In genomic region chr3:111227216-111227615, GRCh38 we compare ENCODE assay signal across 23 cellular contexts.
DNase-seq lines count a peak whose midpoint lies in the region; ATAC-seq and TF ChIP-seq lines count a peak whose summit lies in the region.
"Had no signal": no experiment of that assay in that cellular context is flagged by ENCODE, and none has a peak within 500 bp of the region (broad histone marks: within the 10 kb centered on the region; RNA-seq: fewer than 3 reads in every experiment).

No MANE protein-coding gene starts in this region.

- no peaks in the 10 kb centered on the region for H3K79me1 ChIP-seq in mesenchymal stem cell (replicated peaks; ENCODE audit: low read length, poor library complexity, severe bottlenecking)

- no peak overlapping the region for H3K4me3 Mint-ChIP-seq in Caco-2 (ENCODE audit: unreplicated experiment)
- H3K4me3 Mint-ChIP-seq: activated CD4-positive, alpha-beta T cell treated with anti-CD3 and anti-CD28 coated beads for 36 hours; GM23338; immature natural killer cell; neural progenitor cell had no signal

- no TSS peak for BruUV-seq in Caco-2 (replicated peaks; lab: Mats Ljungman, UMichigan)
- no TSS peak for BruUV-seq in OCI-LY7 (replicated peaks; lab: Mats Ljungman, UMichigan)

- H3K27ac ChIP-seq in mesenchymal stem cell (ENCODE audit: low read length, poor library complexity, severe bottlenecking) (no peak overlapping the region), OCI-LY7 (ENCODE audit: low read depth, low read length, poor library complexity, severe bottlenecking) (no peak overlapping the region)
- H3K27ac ChIP-seq: BLaER1, cardiac muscle cell, gastroesophageal sphincter, neural progenitor cell, right atrium auricular region, testis had no signal

- no peak overlapping the region for H4K91ac ChIP-seq in mesenchymal stem cell (ENCODE audit: low read length)

- H4K20me1 ChIP-seq in OCI-LY7 (ENCODE audit: insufficient read depth, low read length), result no peaks in the 10 kb centered on the region
- H4K20me1 ChIP-seq: BLaER1 had no signal

- no peaks in the 10 kb centered on the region for H3K36me3 Mint-ChIP-seq in Caco-2 (ENCODE audit: insufficient read depth, unreplicated experiment)
- H3K36me3 Mint-ChIP-seq: immature natural killer cell, neural progenitor cell had no signal

- no peak overlapping the region for H2BK120ac ChIP-seq in mesenchymal stem cell (ENCODE audit: low read depth, low read length)

- TF ChIP-seq CTCF in epithelial cell of esophagus (IDR thresholded peaks at IDR 0.05; ENCODE audit: insufficient read depth, low read depth, low read length, missing control alignments) (no peak), Caco-2 (IDR thresholded peaks at IDR 0.05; ENCODE audit: insufficient read depth in 1 of 2, low read depth in 1 of 2, low read length in 1 of 2, severe bottlenecking in 1 of 2, unreplicated experiment in 1 of 2) (no peak), OCI-LY7 (conservative IDR thresholded peaks at IDR 0.05; ENCODE audit: low read length) (no peak)

- POLR2A ChIA-PET in Caco-2 (lab: Charles Lee) (no interaction called here), OCI-LY7 (lab: Charles Lee) (no interaction called here)

- no peaks in the 10 kb centered on the region for H3K27me3 ChIP-seq in NT2/D1 (ENCODE audit: insufficient read depth, insufficient read length)
- no peaks in the 10 kb centered on the region for H3K27me3 ChIP-seq in mesenchymal stem cell (ENCODE audit: control insufficient read depth in 1 of 2, insufficient read depth in 1 of 2, low read length in 2 of 2)
- no peaks in the 10 kb centered on the region for H3K27me3 ChIP-seq in Caco-2 (replicated peaks; ENCODE audit: control insufficient read depth, insufficient read depth, low read length)
- H3K27me3 ChIP-seq: BLaER1, cardiac muscle cell, gastroesophageal sphincter, neural progenitor cell, right atrium auricular region, testis had no signal

- H3K27me3 Mint-ChIP-seq in Caco-2 (ENCODE audit: insufficient read depth, unreplicated experiment), result no peaks in the 10 kb centered on the region
- H3K27me3 Mint-ChIP-seq: activated CD4-positive, alpha-beta T cell treated with anti-CD3 and anti-CD28 coated beads for 36 hours had no signal

- H3K4ac ChIP-seq in mesenchymal stem cell (ENCODE audit: low read depth in 1 of 2, low read length in 2 of 2), result no peak overlapping the region

- H3K18ac ChIP-seq in mesenchymal stem cell (ENCODE audit: low read depth in 1 of 2, low read length in 2 of 2), result no peak overlapping the region

- no peak overlapping the region for H2BK15ac ChIP-seq in mesenchymal stem cell (ENCODE audit: low read depth, poor library complexity, severe bottlenecking)

- H3K4me3 ChIP-seq in NT2/D1 (ENCODE audit: insufficient read length, low read depth) (no peak overlapping the region), epithelial cell of esophagus (ENCODE audit: low read length) (no peak overlapping the region), mesenchymal stem cell (ENCODE audit: insufficient read depth in 1 of 2, low read depth in 1 of 2, low read length in 2 of 2) (no peak overlapping the region), Caco-2 (ENCODE audit: low read depth, low read length) (no peak overlapping the region), OCI-LY7 (ENCODE audit: low read depth, low read length, poor library complexity, severe bottlenecking) (no peak overlapping the region)
- H3K4me3 ChIP-seq: BLaER1, cardiac muscle cell, gastroesophageal sphincter, GM23338, neural progenitor cell, right atrium auricular region, testis had no signal

- no peaks in the 10 kb centered on the region for H3K4me1 Mint-ChIP-seq in Caco-2 (ENCODE audit: low read depth, unreplicated experiment)
- H3K4me1 Mint-ChIP-seq: activated CD4-positive, alpha-beta T cell treated with anti-CD3 and anti-CD28 coated beads for 36 hours; immature natural killer cell; neural progenitor cell had no signal

- no peak for ATAC-seq in HG03097 (IDR thresholded peaks at IDR 0.05; ENCODE audit: low FRiP score, unreplicated experiment)
- ATAC-seq: activated CD4-positive, alpha-beta T cell treated with anti-CD3 and anti-CD28 coated beads for 36 hours; gastroesophageal sphincter; GM23338 had no signal

- H3K27ac Mint-ChIP-seq in Caco-2 (ENCODE audit: unreplicated experiment), result no peak overlapping the region
- H3K27ac Mint-ChIP-seq: activated CD4-positive, alpha-beta T cell treated with anti-CD3 and anti-CD28 coated beads for 36 hours; GM23338; immature natural killer cell; neural progenitor cell had no signal

- H2AFZ ChIP-seq in mesenchymal stem cell (ENCODE audit: low read depth, low read length) (no peak overlapping the region), OCI-LY7 (ENCODE audit: low read length) (no peak overlapping the region)
- H2AFZ ChIP-seq: GM23338, neural progenitor cell had no signal

- no peak overlapping the region for H4K8ac ChIP-seq in mesenchymal stem cell (ENCODE audit: low read length)

- H3K4me2 ChIP-seq in mesenchymal stem cell (ENCODE audit: low read length, poor library complexity, severe bottlenecking) (no peak overlapping the region), OCI-LY7 (ENCODE audit: low read length) (no peak overlapping the region)
- H3K4me2 ChIP-seq: BLaER1, GM23338, neural progenitor cell had no signal

- peaks cover 22% of the 10 kb centered on the region for H3K9me3 Mint-ChIP-seq in Caco-2 (ENCODE audit: unreplicated experiment)

- H3K23ac ChIP-seq in mesenchymal stem cell (ENCODE audit: low read length in 2 of 2), result no peak overlapping the region

- no peak overlapping the region for H3K9ac ChIP-seq in NT2/D1 (ENCODE audit: insufficient read length, low read depth)
- H3K9ac ChIP-seq in mesenchymal stem cell (ENCODE audit: low read length), result no peak overlapping the region
- H3K9ac ChIP-seq: BLaER1, neural progenitor cell had no signal

- H3K14ac ChIP-seq in mesenchymal stem cell (ENCODE audit: low read length in 2 of 2), result no peak overlapping the region

- peak; percentile 70 for DNase-seq in EL
- peak; percentile 40 for DNase-seq in NT2/D1 (ENCODE audit: low read depth, low spot score)
- DNase-seq in epithelial cell of esophagus (ENCODE audit: low read depth), result peak; percentile 61
- peak; percentile 37 for DNase-seq in mesenchymal stem cell
- no peak for DNase-seq in activated CD4-positive, alpha-beta T cell treated with anti-CD3 and anti-CD28 coated beads, Interleukin-2, amount 50 U/mL, for 48 hours
- DNase-seq in Caco-2, result no peak
- no peak for DNase-seq in OCI-LY7 (ENCODE audit: low spot score)
- DNase-seq: activated CD4-positive, alpha-beta T cell treated with anti-CD3 and anti-CD28 coated beads for 36 hours; activated CD8-positive, alpha-beta memory T cell treated with anti-CD3 and anti-CD28 coated beads, Interleukin-2, amount 50 U/mL, for 4 hours; activated naive CD4-positive, alpha-beta T cell; effector CD8-positive, alpha-beta T cell; immature natural killer cell; mesendoderm; NCI-H2107; T-helper 2 cell; testis had no signal

- no peak overlapping the region for H2AK5ac ChIP-seq in mesenchymal stem cell (ENCODE audit: low read length, severe bottlenecking)

- no peaks in the 10 kb centered on the region; the same call in 1 of the 2 replicates for H3K9me2 ChIP-seq in OCI-LY7 (ENCODE audit: insufficient read depth, low read length)

- H3K9me3 ChIP-seq in NT2/D1 (ENCODE audit: insufficient read depth, low read length) (peaks cover 51% of the 10 kb centered on the region; the same call in 1 of the 2 replicates), mesenchymal stem cell (ENCODE audit: control insufficient read depth, low read length) (no peaks in the 10 kb centered on the region), Caco-2 (no peaks in the 10 kb centered on the region), OCI-LY7 (ENCODE audit: low read length) (no peaks in the 10 kb centered on the region)
- H3K9me3 ChIP-seq: BLaER1, gastroesophageal sphincter, right atrium auricular region, testis had no signal

- no peaks in the 10 kb centered on the region for H3K79me2 ChIP-seq in OCI-LY7 (ENCODE audit: insufficient read depth, low read depth, low read length)

- no peaks in the 10 kb centered on the region for H3K36me3 ChIP-seq in NT2/D1 (ENCODE audit: insufficient read depth, insufficient read length, low read length)
- peaks cover 0 to 4% of the 10 kb centered on the region in 2 experiments for H3K36me3 ChIP-seq in mesenchymal stem cell (ENCODE audit: control insufficient read depth in 1 of 2, insufficient read depth in 2 of 2, low read depth in 1 of 2, low read length in 2 of 2)
- no peaks in the 10 kb centered on the region for H3K36me3 ChIP-seq in Caco-2 (ENCODE audit: control insufficient read depth, insufficient read depth, low read length)
- H3K36me3 ChIP-seq in OCI-LY7 (ENCODE audit: insufficient read depth, low read length), result no peaks in the 10 kb centered on the region
- H3K36me3 ChIP-seq: BLaER1, cardiac muscle cell, gastroesophageal sphincter, neural progenitor cell, right atrium auricular region had no signal

- intact Hi-C loops in Caco-2 (cut with micrococcal nuclease; ENCODE audit: unreplicated experiment) (no loop called here), OCI-LY7 (cut with micrococcal nuclease; ENCODE audit: unreplicated experiment) (no loop called here)

- CTCF ChIA-PET in Caco-2 (lab: Charles Lee), result no interaction called here
- CTCF ChIA-PET in OCI-LY7 (lab: Charles Lee; ENCODE audit: unreplicated experiment), result no interaction called here

- peaks cover 2% of the 10 kb centered on the region for H3K4me1 ChIP-seq in NT2/D1 (ENCODE audit: insufficient read depth, insufficient read length)
- H3K4me1 ChIP-seq in mesenchymal stem cell (ENCODE audit: control insufficient read depth, insufficient read depth, low read depth, low read length), result no peaks in the 10 kb centered on the region
- no peaks in the 10 kb centered on the region for H3K4me1 ChIP-seq in Caco-2
- H3K4me1 ChIP-seq in OCI-LY7 (ENCODE audit: insufficient read depth, low read length, poor library complexity, severe bottlenecking), result no peaks in the 10 kb centered on the region
- H3K4me1 ChIP-seq: BLaER1, gastroesophageal sphincter, neural progenitor cell, right atrium auricular region, testis had no signal

- H2BK12ac ChIP-seq in mesenchymal stem cell (ENCODE audit: low read length in 2 of 2), result no peak overlapping the region

- no peak overlapping the region for H2BK5ac ChIP-seq in mesenchymal stem cell (ENCODE audit: low read depth, low read length, poor library complexity, severe bottlenecking)

Comparison
In these comparisons a context has a peak if more than half of its experiments do, and no peak if none do; other contexts are left out.
1. DNase-seq: peak in EL (single experiment), NT2/D1 (single experiment), epithelial cell of esophagus (single experiment) and mesenchymal stem cell (single experiment); none in activated CD4-positive, alpha-beta T cell treated with anti-CD3 and anti-CD28 coated beads, Interleukin-2, amount 50 U/mL, for 48 hours (0 of 2), Caco-2 (0 of 2) and OCI-LY7 (single experiment).